In genomic region chr1:235330918-235331285, GRCh38 we compare ENCODE assay signal across 11 cellular contexts. TPM values are rescaled to one million over a fixed set of nuclear protein-coding genes. Genes with fewer than 3 reads are reported as not detected.
DNase-seq lines count a peak whose midpoint lies in the region; ATAC-seq and TF ChIP-seq lines count a peak whose summit lies in the region.
"Had no signal": no experiment of that assay in that cellular context is flagged by ENCODE, and none has a peak within 500 bp of the region (broad histone marks: within the 10 kb centered on the region; RNA-seq: fewer than 3 reads in every experiment).

No MANE protein-coding gene starts in this region.

- H3K4me1 ChIP-seq in HAP-1, result peaks cover 13% of the 10 kb centered on the region
- peaks cover 25% of the 10 kb centered on the region for H3K4me1 ChIP-seq in OCI-LY7 (ENCODE audit: insufficient read depth, low read length, poor library complexity, severe bottlenecking)
- peaks cover 17% of the 10 kb centered on the region for H3K4me1 ChIP-seq in skeletal muscle satellite cell (ENCODE audit: control insufficient read depth, insufficient read depth, low read length)
- H3K4me1 ChIP-seq in gastrocnemius medialis, result peaks cover 40 to 45% of the 10 kb centered on the region in 2 donors

- H3K9me3 ChIP-seq in HAP-1 (no peaks in the 10 kb centered on the region), OCI-LY7 (ENCODE audit: low read length) (no peaks in the 10 kb centered on the region), skeletal muscle satellite cell (replicated peaks; ENCODE audit: low read length) (no peaks in the 10 kb centered on the region), gastrocnemius medialis (no peaks in the 10 kb centered on the region)

- CTCF ChIA-PET in OCI-LY7 (lab: Charles Lee; ENCODE audit: unreplicated experiment), result no interaction called here

- H3K27ac ChIP-seq in OCI-LY7 (ENCODE audit: low read depth, low read length, poor library complexity, severe bottlenecking) (peak overlapping the region; percentile 91), gastrocnemius medialis (no peak overlapping the region)

- H3K4me2 ChIP-seq in OCI-LY7 (ENCODE audit: low read length), result peak overlapping the region; percentile 92
- H3K4me2 ChIP-seq in skeletal muscle satellite cell (ENCODE audit: low read length), result peak overlapping the region; percentile 87

- DNase-seq in HAP-1 (ENCODE audit: low spot score in 2 of 2) (no peak), OCI-LY7 (ENCODE audit: low spot score) (no peak), fibroblast of mammary gland (ENCODE audit: low read depth) (no peak), gastrocnemius medialis (no peak)
- DNase-seq: activated CD8-positive, alpha-beta memory T cell treated with anti-CD3 and anti-CD28 coated beads, Interleukin-2, amount 50 U/mL, for 48 hours; islet precursor cell; NCI-H146; NK-92 treated with Interleukin-12 subunit alpha and Interleukin-12 subunit beta, amount 100 ng/mL, for 24 hours had no signal

- no peaks in the 10 kb centered on the region for H3K27me3 ChIP-seq in HAP-1 (ENCODE audit: low read depth)
- H3K27me3 ChIP-seq in skeletal muscle satellite cell (ENCODE audit: control insufficient read depth, insufficient read depth, low read length), result no peaks in the 10 kb centered on the region
- H3K27me3 ChIP-seq in gastrocnemius medialis, result no peaks in the 10 kb centered on the region

- no peak overlapping the region for H2AFZ ChIP-seq in OCI-LY7 (ENCODE audit: low read length)

- peaks cover 74% of the 10 kb centered on the region for H3K79me2 ChIP-seq in OCI-LY7 (ENCODE audit: insufficient read depth, low read depth, low read length)

- in situ Hi-C loops in HAP-1 (cut with MboI; ENCODE audit: low sequenced_read_pairs), result no loop called here
- in situ Hi-C loops in gastrocnemius medialis (cut with MboI; ENCODE audit: low sequenced_read_pairs in 4 of 4), result no loop called here

- TF ChIP-seq CTCF in OCI-LY7 (conservative IDR thresholded peaks at IDR 0.05; ENCODE audit: low read length) (no peak), fibroblast of mammary gland (conservative IDR thresholded peaks at IDR 0.05; ENCODE audit: control insufficient read depth, insufficient read depth, low read depth, low read length) (no peak), gastrocnemius medialis (IDR thresholded peaks at IDR 0.05 in 4 of 5, conservative IDR thresholded peaks at IDR 0.05 in 1 of 5) (no peak)

- H3K36me3 ChIP-seq in HAP-1 (replicated peaks), result peaks cover 5% of the 10 kb centered on the region
- H3K36me3 ChIP-seq in OCI-LY7 (ENCODE audit: insufficient read depth, low read length), result peaks cover 38% of the 10 kb centered on the region
- peaks cover 9% of the 10 kb centered on the region for H3K36me3 ChIP-seq in skeletal muscle satellite cell (ENCODE audit: insufficient read depth, low read length)
- peaks cover 0 to 9% of the 10 kb centered on the region in 2 donors for H3K36me3 ChIP-seq in gastrocnemius medialis

- no peak overlapping the region for H3K9ac ChIP-seq in skeletal muscle satellite cell (ENCODE audit: low read depth, low read length)

- BruUV-seq in OCI-LY7 (replicated peaks; lab: Mats Ljungman, UMichigan), result no TSS peak

- peaks cover 11% of the 10 kb centered on the region for H4K20me1 ChIP-seq in OCI-LY7 (ENCODE audit: insufficient read depth, low read length)

- POLR2A ChIA-PET in OCI-LY7 (lab: Charles Lee), result interaction anchor here (0.6 to 1.6 kb wide), 11 partner anchors 9 to 839 kb away, joined by 3 to 7 read pairs (median 3); no protein-coding TSS in a partner anchor

- intact Hi-C loops in OCI-LY7 (cut with micrococcal nuclease; ENCODE audit: unreplicated experiment) (no loop called here), gastrocnemius medialis (cut with DNase I; ENCODE audit: low total_unique reads) (no loop called here)

- no peaks in the 10 kb centered on the region for H3K9me2 ChIP-seq in OCI-LY7 (ENCODE audit: insufficient read depth, low read length)

- ATAC-seq in GM18498 (IDR thresholded peaks at IDR 0.05; ENCODE audit: unreplicated experiment), result no peak
- no peak for ATAC-seq in gastrocnemius medialis
- no peak for ATAC-seq in GM18868 (IDR thresholded peaks at IDR 0.05; ENCODE audit: unreplicated experiment)

- H3K4me3 ChIP-seq in HAP-1, result peak overlapping the region; percentile 92
- peak overlapping the region; percentile 87 for H3K4me3 ChIP-seq in OCI-LY7 (ENCODE audit: low read depth, low read length, poor library complexity, severe bottlenecking)
- H3K4me3 ChIP-seq in fibroblast of mammary gland (ENCODE audit: control insufficient read depth, low read depth, low read length), result peak overlapping the region; percentile 39
- H3K4me3 ChIP-seq in skeletal muscle satellite cell (ENCODE audit: low read length), result peak overlapping the region; percentile 35
- no peak overlapping the region for H3K4me3 ChIP-seq in gastrocnemius medialis

- no peak for TF ChIP-seq POLR2A in gastrocnemius medialis (IDR thresholded peaks at IDR 0.05)

RNA-seq across cellular contexts. Expression of gene GGPS1, which starts 2.5 kb away (rescaled TPM):
- 8.0 and 21.9 TPM in 2 replicates for total RNA-seq in OCI-LY7 (2014; rRNA removed; shearing (Covaris generic))
- 27.3 and 30.8 TPM in 2 replicates for total RNA-seq in OCI-LY7 (2022)
- 14.6 and 17.5 TPM in 2 replicates for total RNA-seq in skeletal muscle satellite cell (2012; rRNA removed)
- 10 to 100 TPM; 14.5 to 21.9 (median 17.7) TPM for total RNA-seq in gastrocnemius medialis

RNA-seq across cellular contexts. Expression of gene ARID4B, which starts 2.9 kb away (rescaled TPM):
- total RNA-seq in OCI-LY7 (2014; rRNA removed; shearing (Covaris generic)), result 28.7 and 39.3 TPM in 2 replicates
- total RNA-seq in OCI-LY7 (2022), result 44.9 and 46.4 TPM in 2 replicates
- 12.5 and 15.7 TPM in 2 replicates for total RNA-seq in skeletal muscle satellite cell (2012; rRNA removed)
- 10 to 100 TPM; 11.5 to 18.8 (median 16.5) TPM for total RNA-seq in gastrocnemius medialis

RNA-seq across cellular contexts. Expression of gene TBCE, which starts 36.3 kb away (rescaled TPM):
- 30.2 and 30.7 TPM in 2 replicates for total RNA-seq in OCI-LY7 (2014; rRNA removed; shearing (Covaris generic))
- total RNA-seq in OCI-LY7 (2022) (26.9 and 32.6 TPM in 2 replicates), gastrocnemius medialis (10 to 100 TPM; 24.4 to 47.6 (median 29.2) TPM)
- total RNA-seq in skeletal muscle satellite cell (2012; rRNA removed), result 18.8 and 26.0 TPM in 2 replicates

Comparison
In these comparisons a context has a peak if more than half of its experiments do, and no peak if none do; other contexts are left out.
1. H3K4me3 ChIP-seq: peak in HAP-1 (single experiment), OCI-LY7 (single experiment), fibroblast of mammary gland (single experiment) and skeletal muscle satellite cell (single experiment); none in gastrocnemius medialis (0 of 4).